ENCODE assay signal across 8 cellular contexts in genomic region chr3:44323341-44323955, GRCh38. TPM values are rescaled to one million over a fixed set of nuclear protein-coding genes. Genes with fewer than 3 reads are reported as not detected.
DNase-seq lines count a peak whose midpoint lies in the region; TF ChIP-seq lines count a peak whose summit lies in the region.

No MANE protein-coding gene starts in this region.

- no peaks in the 10 kb centered on the region for H3K36me3 ChIP-seq in Caco-2 (ENCODE audit: control insufficient read depth, insufficient read depth, low read length)
- no peaks in the 10 kb centered on the region for H3K36me3 ChIP-seq in trophoblast cell (ENCODE audit: control insufficient read depth in 1 of 2, insufficient read depth in 2 of 2, low read length in 2 of 2)

- H3K4me3 Mint-ChIP-seq in Caco-2 (ENCODE audit: unreplicated experiment), result no peak overlapping the region
- H3K4me3 Mint-ChIP-seq in activated T-helper 2 cell treated with anti-CD3 and anti-CD28 coated beads, Interferon-gamma antibody, Interleukin-2, Interleukin-4, amounts not matched to agents 10 μg/mL and 5 μg/mL and 100 μg/mL, durations not matched to agents 14 hours and 24 hours and 36 hours (ENCODE audit: low read depth), result no peak overlapping the region

- H3K27ac Mint-ChIP-seq in Caco-2 (ENCODE audit: unreplicated experiment), result no peak overlapping the region
- H3K27ac Mint-ChIP-seq in activated T-helper 2 cell treated with anti-CD3 and anti-CD28 coated beads, Interferon-gamma antibody, Interleukin-2, Interleukin-4, amounts not matched to agents 10 μg/mL and 5 μg/mL and 100 μg/mL, durations not matched to agents 14 hours and 24 hours and 36 hours, result no peak overlapping the region

- H3K9me3 Mint-ChIP-seq in Caco-2 (ENCODE audit: unreplicated experiment), result no peaks in the 10 kb centered on the region
- H3K9me3 Mint-ChIP-seq in activated T-helper 2 cell treated with anti-CD3 and anti-CD28 coated beads, Interferon-gamma antibody, Interleukin-2, Interleukin-4, amounts not matched to agents 10 μg/mL and 5 μg/mL and 100 μg/mL, durations not matched to agents 14 hours and 24 hours and 36 hours, result no peaks in the 10 kb centered on the region

- H3K4me3 ChIP-seq in Caco-2 (ENCODE audit: low read depth, low read length) (no peak overlapping the region), trophoblast cell (ENCODE audit: low read depth, low read length) (no peak overlapping the region)

- no peak overlapping the region for H2AK5ac ChIP-seq in trophoblast cell (ENCODE audit: low read length)

- H3K9me3 ChIP-seq in Caco-2, result no peaks in the 10 kb centered on the region
- H3K9me3 ChIP-seq in trophoblast cell (ENCODE audit: insufficient read depth, low read depth, low read length), result no peaks in the 10 kb centered on the region

- POLR2A ChIA-PET in Caco-2 (lab: Charles Lee), result no interaction called here

- H3K23ac ChIP-seq in trophoblast cell (ENCODE audit: low read length), result no peak overlapping the region

- H3K27me3 Mint-ChIP-seq in Caco-2 (ENCODE audit: insufficient read depth, unreplicated experiment), result no peaks in the 10 kb centered on the region
- peaks cover 27% of the 10 kb centered on the region for H3K27me3 Mint-ChIP-seq in activated T-helper 2 cell treated with anti-CD3 and anti-CD28 coated beads, Interferon-gamma antibody, Interleukin-2, Interleukin-4, amounts not matched to agents 10 μg/mL and 5 μg/mL and 100 μg/mL, durations not matched to agents 14 hours and 24 hours and 36 hours (ENCODE audit: low read depth)

- no peaks in the 10 kb centered on the region for H3K79me1 ChIP-seq in trophoblast cell (ENCODE audit: low read length)

- H2BK5ac ChIP-seq in trophoblast cell (ENCODE audit: low read depth, low read length, poor library complexity), result no peak overlapping the region

- H3K4me1 Mint-ChIP-seq in Caco-2 (ENCODE audit: low read depth, unreplicated experiment), result no peaks in the 10 kb centered on the region
- peaks cover 1% of the 10 kb centered on the region for H3K4me1 Mint-ChIP-seq in activated T-helper 2 cell treated with anti-CD3 and anti-CD28 coated beads, Interferon-gamma antibody, Interleukin-2, Interleukin-4, amounts not matched to agents 10 μg/mL and 5 μg/mL and 100 μg/mL, durations not matched to agents 14 hours and 24 hours and 36 hours (ENCODE audit: low read depth)

- no peak overlapping the region for H3K27ac ChIP-seq in trophoblast cell (ENCODE audit: low read depth, low read length)

- H4K12ac ChIP-seq in trophoblast cell (ENCODE audit: low read depth, low read length), result no peak overlapping the region

- no peaks in the 10 kb centered on the region for H3K79me2 ChIP-seq in trophoblast cell (ENCODE audit: control insufficient read depth, insufficient read depth, low read length, poor library complexity)

- WGBS in trophoblast cell (ENCODE audit: extremely low coverage, insufficient coverage, insufficient read length), result no CpG with 5 or more reads among the region's 4 CpGs

- no peaks in the 10 kb centered on the region for H3K36me3 Mint-ChIP-seq in Caco-2 (ENCODE audit: insufficient read depth, unreplicated experiment)
- no peaks in the 10 kb centered on the region for H3K36me3 Mint-ChIP-seq in activated T-helper 2 cell treated with anti-CD3 and anti-CD28 coated beads, Interferon-gamma antibody, Interleukin-2, Interleukin-4, amounts not matched to agents 10 μg/mL and 5 μg/mL and 100 μg/mL, durations not matched to agents 14 hours and 24 hours and 36 hours (ENCODE audit: low read depth)

- H2BK120ac ChIP-seq in trophoblast cell (ENCODE audit: insufficient read depth, low read length, poor library complexity), result no peak overlapping the region

- H3K27me3 ChIP-seq in Caco-2 (replicated peaks; ENCODE audit: control insufficient read depth, insufficient read depth, low read length), result no peaks in the 10 kb centered on the region
- no peaks in the 10 kb centered on the region for H3K27me3 ChIP-seq in trophoblast cell (ENCODE audit: insufficient read depth, low read length)

- H4K8ac ChIP-seq in trophoblast cell (ENCODE audit: low read depth, low read length), result no peak overlapping the region

- H2BK12ac ChIP-seq in trophoblast cell (ENCODE audit: low read length), result no peak overlapping the region

- no peak overlapping the region for H3K14ac ChIP-seq in trophoblast cell (ENCODE audit: low read length)

- no peak overlapping the region for H3K4me2 ChIP-seq in trophoblast cell (ENCODE audit: low read length)

- intact Hi-C loops in Caco-2 (cut with micrococcal nuclease; ENCODE audit: unreplicated experiment), result loop anchor here (1.0 to 2.0 kb wide), 4 partner anchors 14 to 325 kb away; partner anchors contain the start of genes ZNF35 and ZNF445
- intact Hi-C loops in activated T-helper 2 cell treated with anti-CD3 and anti-CD28 coated beads, Interferon-gamma antibody, Interleukin-2, Interleukin-4, amounts not matched to agents 10 μg/mL and 5 μg/mL and 100 μg/mL, durations not matched to agents 14 hours and 24 hours and 36 hours (cut with micrococcal nuclease), result loop anchor here (5.0 to 10.0 kb wide), 3 partner anchors 189 to 591 kb away; no protein-coding TSS in a partner anchor

- no peak overlapping the region for H3K9ac ChIP-seq in trophoblast cell (ENCODE audit: low read length)

- no peak overlapping the region for H4K91ac ChIP-seq in trophoblast cell (ENCODE audit: low read depth, low read length)

- DNase-seq in Caco-2 (peak; percentile 56 to 68), HUDEP-2 (lab: John Stamatoyannopoulos, UW; ENCODE audit: unreplicated experiment in 76 of 76) (peak in 54 of 76 experiments; percentile 1 to 62 (median 26)), OCI-M1 (lab: John Stamatoyannopoulos, UW) (peak; percentile 86), foreskin melanocyte (peak; percentile 37), trophoblast cell (peak; percentile 42 to 80), cortex of kidney (lab: John Stamatoyannopoulos, UW) (no peak)
- DNase-seq in activated T-helper 2 cell treated with anti-CD3 and anti-CD28 coated beads, Interferon-gamma antibody, Interleukin-2, Interleukin-4, amounts not matched to agents 10 μg/mL and 5 μg/mL and 100 μg/mL, durations not matched to agents 14 hours and 24 hours and 36 hours (ENCODE audit: low spot score), result peak; percentile 16
- DNase-seq in NK-92 treated with Interleukin-12 subunit alpha and Interleukin-12 subunit beta, amount 100 ng/mL, for 24 hours (lab: John Stamatoyannopoulos, UW), result no peak

- no peak overlapping the region for H3K18ac ChIP-seq in trophoblast cell (ENCODE audit: low read length)

- no TSS peak for BruUV-seq in Caco-2 (replicated peaks; lab: Mats Ljungman, UMichigan)

- peak; percentile 72 to 84 for TF ChIP-seq CTCF in Caco-2 (IDR thresholded peaks at IDR 0.05; ENCODE audit: insufficient read depth in 1 of 2, low read depth in 1 of 2, low read length in 1 of 2, severe bottlenecking in 1 of 2, unreplicated experiment in 1 of 2)

- H3K4me1 ChIP-seq in Caco-2 (peaks cover 12% of the 10 kb centered on the region), trophoblast cell (ENCODE audit: control insufficient read depth in 1 of 2, insufficient read depth in 2 of 2, low read length in 2 of 2) (no peaks in the 10 kb centered on the region)

- CTCF ChIA-PET in Caco-2 (lab: Charles Lee), result no interaction called here

- no peak overlapping the region for H2AFZ ChIP-seq in trophoblast cell (ENCODE audit: insufficient read depth, low read length, poor library complexity)

- no peak overlapping the region for H3K4ac ChIP-seq in trophoblast cell (ENCODE audit: low read depth, low read length)

RNA-seq across cellular contexts. Expression of gene TCAIM, which starts 15.1 kb away (rescaled TPM):
- total RNA-seq in Caco-2 (2022), result 14.7 and 15.0 TPM in 2 replicates
- total RNA-seq in activated T-helper 2 cell treated with anti-CD3 and anti-CD28 coated beads, Interferon-gamma antibody, Interleukin-2, Interleukin-4, amounts not matched to agents 10 μg/mL and 5 μg/mL and 100 μg/mL, durations not matched to agents 14 hours and 24 hours and 36 hours, result 17.5 and 18.4 TPM in 2 replicates
- 21.6 and 22.8 TPM in 2 replicates for polyA plus RNA-seq in trophoblast cell (2013)

Comparison
In these comparisons a context has a peak if more than half of its experiments do, and no peak if none do; other contexts are left out.
1. DNase-seq: peak in Caco-2 (2 of 2), HUDEP-2 (54 of 76), OCI-M1 (single experiment), activated T-helper 2 cell treated with anti-CD3 and anti-CD28 coated beads, Interferon-gamma antibody, Interleukin-2, Interleukin-4, amounts not matched to agents 10 μg/mL and 5 μg/mL and 100 μg/mL, durations not matched to agents 14 hours and 24 hours and 36 hours (single experiment), foreskin melanocyte (single experiment) and trophoblast cell (2 of 2); none in NK-92 treated with Interleukin-12 subunit alpha and Interleukin-12 subunit beta, amount 100 ng/mL, for 24 hours (single experiment) and cortex of kidney (single experiment).